In genomic region chr18:31343454-31343853, GRCh38 we compare ENCODE assay signal across 20 cellular contexts. TPM values are rescaled to one million over a fixed set of nuclear protein-coding genes. Genes with fewer than 3 reads are reported as not detected.
A peak's percentile ranks its signal among the peaks of the same experiment; 100 is the strongest.
DNase-seq lines count a peak whose midpoint lies in the region; ATAC-seq, FAIRE-seq and TF ChIP-seq lines count a peak whose summit lies in the region.
"Had no signal": no experiment of that assay in that cellular context is flagged by ENCODE, and none has a peak within 500 bp of the region (broad histone marks: within the 10 kb centered on the region; RNA-seq: fewer than 3 reads in every experiment).

No MANE protein-coding gene starts in this region.

- H3K4me3 Mint-ChIP-seq in astrocyte (ENCODE audit: unreplicated experiment) = no peak overlapping the region
- no peak overlapping the region for H3K4me3 Mint-ChIP-seq in neural progenitor cell
- no peak overlapping the region for H3K4me3 Mint-ChIP-seq in activated naive CD8-positive, alpha-beta T cell treated with anti-CD3 and anti-CD28 coated beads, Interleukin-2, amount 50 U/mL, for 24 hours
- H3K4me3 Mint-ChIP-seq: CD4-positive, alpha-beta memory T cell had no signal

- no peaks in the 10 kb centered on the region for H3K79me2 ChIP-seq in HCT116 (ENCODE audit: insufficient read depth, low read length)
- no peaks in the 10 kb centered on the region for H3K79me2 ChIP-seq in Loucy (ENCODE audit: insufficient read depth, low read length)
- H3K79me2 ChIP-seq in astrocyte (ENCODE audit: insufficient read depth, low read length) = no peaks in the 10 kb centered on the region
- no peaks in the 10 kb centered on the region for H3K79me2 ChIP-seq in neural progenitor cell (ENCODE audit: low read depth)

- no peak for TF ChIP-seq POLR2A in HCT116 (IDR thresholded peaks at IDR 0.05; ENCODE audit: borderline replicate concordance, extremely low read depth, insufficient read depth, insufficient read length)

- POLR2A ChIA-PET in HCT116 (lab: Charles Lee) = no interaction called here

- no peaks in the 10 kb centered on the region for H3K36me3 Mint-ChIP-seq in astrocyte (ENCODE audit: low read depth, unreplicated experiment)
- no peaks in the 10 kb centered on the region for H3K36me3 Mint-ChIP-seq in neural progenitor cell
- no peaks in the 10 kb centered on the region for H3K36me3 Mint-ChIP-seq in activated naive CD8-positive, alpha-beta T cell treated with anti-CD3 and anti-CD28 coated beads, Interleukin-2, amount 50 U/mL, for 24 hours (ENCODE audit: low read depth)
- H3K36me3 Mint-ChIP-seq: CD4-positive, alpha-beta memory T cell had no signal

- no peak for TF ChIP-seq CTCF in HCT116 (IDR thresholded peaks at IDR 0.05 in 2 of 3, conservative IDR thresholded peaks at IDR 0.05 in 1 of 3; ENCODE audit: borderline replicate concordance in 1 of 3, insufficient read depth in 1 of 3, low read depth in 2 of 3, low read length in 2 of 3)
- no peak for TF ChIP-seq CTCF in Loucy (conservative IDR thresholded peaks at IDR 0.05; ENCODE audit: low read length)
- no peak for TF ChIP-seq CTCF in astrocyte (IDR thresholded peaks at IDR 0.05; ENCODE audit: insufficient read depth, low read depth, low read length)
- no peak for TF ChIP-seq CTCF in neural progenitor cell (IDR thresholded peaks at IDR 0.05)

- H3K4me3 ChIP-seq in HCT116 (replicated peaks in 1 of 2; ENCODE audit: low read depth in 1 of 2, low read length in 2 of 2) = no peak overlapping the region
- no peak overlapping the region for H3K4me3 ChIP-seq in Loucy (ENCODE audit: low read length, poor library complexity, severe bottlenecking)
- no peak overlapping the region for H3K4me3 ChIP-seq in astrocyte (ENCODE audit: insufficient read depth, low read depth, low read length)
- no peak overlapping the region for H3K4me3 ChIP-seq in neural progenitor cell
- H3K4me3 ChIP-seq: A549 had no signal

- H3K27ac Mint-ChIP-seq in astrocyte (ENCODE audit: unreplicated experiment) = no peak overlapping the region
- no peak overlapping the region for H3K27ac Mint-ChIP-seq in neural progenitor cell
- H3K27ac Mint-ChIP-seq in activated naive CD8-positive, alpha-beta T cell treated with anti-CD3 and anti-CD28 coated beads, Interleukin-2, amount 50 U/mL, for 24 hours = no peak overlapping the region
- H3K27ac Mint-ChIP-seq: CD4-positive, alpha-beta memory T cell had no signal

- H3K36me3 ChIP-seq in HCT116 (ENCODE audit: control insufficient read depth in 1 of 2, insufficient read depth in 2 of 2, low read length in 2 of 2) = no peaks in the 10 kb centered on the region
- H3K36me3 ChIP-seq in Loucy (ENCODE audit: insufficient read depth, low read length) = no peaks in the 10 kb centered on the region
- H3K36me3 ChIP-seq in astrocyte (ENCODE audit: insufficient read depth, low read length) = no peaks in the 10 kb centered on the region
- H3K36me3 ChIP-seq in neural progenitor cell = no peaks in the 10 kb centered on the region
- H3K36me3 ChIP-seq: BE2C had no signal

- no peaks in the 10 kb centered on the region for H3K27me3 Mint-ChIP-seq in astrocyte (ENCODE audit: low read depth, unreplicated experiment)
- peaks cover 2% of the 10 kb centered on the region for H3K27me3 Mint-ChIP-seq in neural progenitor cell (ENCODE audit: insufficient read depth, low read depth)
- no peaks in the 10 kb centered on the region for H3K27me3 Mint-ChIP-seq in activated naive CD8-positive, alpha-beta T cell treated with anti-CD3 and anti-CD28 coated beads, Interleukin-2, amount 50 U/mL, for 24 hours
- H3K27me3 Mint-ChIP-seq: CD4-positive, alpha-beta memory T cell had no signal

- H2AFZ ChIP-seq in HCT116 (ENCODE audit: low read depth, low read length, poor library complexity, severe bottlenecking) (peak overlapping the region; percentile 79), Loucy (ENCODE audit: low read length) (peak overlapping the region; percentile 64; the same call in 1 of the 2 replicates), astrocyte (ENCODE audit: low read depth, low read length) (peak overlapping the region; percentile 42), neural progenitor cell (replicated peaks) (peak overlapping the region; percentile 95)

- H4K20me1 ChIP-seq in HCT116 (ENCODE audit: insufficient read depth) (no peaks in the 10 kb centered on the region), Loucy (ENCODE audit: insufficient read depth, low read length, poor library complexity, severe bottlenecking) (no peaks in the 10 kb centered on the region), astrocyte (ENCODE audit: insufficient read depth, low read length) (no peaks in the 10 kb centered on the region), neural progenitor cell (ENCODE audit: low read depth) (no peaks in the 10 kb centered on the region)

- H3K9ac ChIP-seq in HCT116 (ENCODE audit: low read length) = no peak overlapping the region
- no peak overlapping the region for H3K9ac ChIP-seq in Loucy (ENCODE audit: low read depth, low read length, poor library complexity, severe bottlenecking)
- no peak overlapping the region for H3K9ac ChIP-seq in astrocyte (ENCODE audit: low read length)
- no peak overlapping the region for H3K9ac ChIP-seq in neural progenitor cell

- H3K9me2 ChIP-seq in HCT116 (ENCODE audit: insufficient read depth) (no peaks in the 10 kb centered on the region), Loucy (replicated peaks; ENCODE audit: low read depth, low read length) (no peaks in the 10 kb centered on the region)

- intact Hi-C loops in HCT116 (cut with micrococcal nuclease) = no loop called here

- H3K27ac ChIP-seq in HCT116 (ENCODE audit: low read depth, low read length) (no peak overlapping the region), astrocyte (ENCODE audit: low read depth, low read length) (no peak overlapping the region), neural progenitor cell (no peak overlapping the region)
- H3K27ac ChIP-seq: A549, C4-2B had no signal

- H3K4me2 ChIP-seq in HCT116 (ENCODE audit: low read length) = no peak overlapping the region
- no peak overlapping the region for H3K4me2 ChIP-seq in Loucy (ENCODE audit: low read depth, low read length, poor library complexity, severe bottlenecking)
- H3K4me2 ChIP-seq in astrocyte (ENCODE audit: low read length) = no peak overlapping the region
- no peak overlapping the region for H3K4me2 ChIP-seq in neural progenitor cell
- H3K4me2 ChIP-seq: A549 had no signal

- H3K4me1 Mint-ChIP-seq in astrocyte (ENCODE audit: low read depth, unreplicated experiment) (no peaks in the 10 kb centered on the region), neural progenitor cell (no peaks in the 10 kb centered on the region)
- no peaks in the 10 kb centered on the region for H3K4me1 Mint-ChIP-seq in activated naive CD8-positive, alpha-beta T cell treated with anti-CD3 and anti-CD28 coated beads, Interleukin-2, amount 50 U/mL, for 24 hours
- H3K4me1 Mint-ChIP-seq: CD4-positive, alpha-beta memory T cell had no signal

- DNase-seq in HCT116 (ENCODE audit: low read depth, low spot score) = no peak
- no peak for DNase-seq in astrocyte (ENCODE audit: low read depth)
- DNase-seq in neural progenitor cell (ENCODE audit: low spot score) = no peak
- no peak for DNase-seq in activated naive CD8-positive, alpha-beta T cell treated with anti-CD3 and anti-CD28 coated beads, Interleukin-2, amount 50 U/mL, for 24 hours
- DNase-seq in activated CD4-positive, CD25-positive, alpha-beta regulatory T cell (lab: John Stamatoyannopoulos, UW) = no peak
- DNase-seq in EL = no peak
- DNase-seq: BE2C; CD4-positive, alpha-beta memory T cell; DMS79; KBM-7 had no signal

- H3F3A ChIP-seq in Loucy (ENCODE audit: low read depth) (no peaks in the 10 kb centered on the region), neural progenitor cell (ENCODE audit: low read depth) (no peaks in the 10 kb centered on the region)

- H3K9me3 Mint-ChIP-seq in astrocyte (ENCODE audit: unreplicated experiment) = no peaks in the 10 kb centered on the region
- no peaks in the 10 kb centered on the region for H3K9me3 Mint-ChIP-seq in neural progenitor cell
- H3K9me3 Mint-ChIP-seq in activated naive CD8-positive, alpha-beta T cell treated with anti-CD3 and anti-CD28 coated beads, Interleukin-2, amount 50 U/mL, for 24 hours = peaks cover 8% of the 10 kb centered on the region

- no peak for ATAC-seq in HCT116
- no peak for ATAC-seq in GM21825 (IDR thresholded peaks at IDR 0.05; ENCODE audit: unreplicated experiment)
- ATAC-seq in activated naive CD8-positive, alpha-beta T cell treated with anti-CD3 and anti-CD28 coated beads, Interleukin-2, amount 50 U/mL, for 24 hours = no peak
- ATAC-seq: A549 had no signal

- H3K9me3 ChIP-seq in HCT116 (ENCODE audit: control insufficient read depth in 1 of 2, insufficient read depth in 1 of 2, low read depth in 1 of 2, low read length in 2 of 2) = no peaks in the 10 kb centered on the region
- no peaks in the 10 kb centered on the region for H3K9me3 ChIP-seq in Loucy (ENCODE audit: insufficient read depth, low read depth, low read length)
- H3K9me3 ChIP-seq in astrocyte (ENCODE audit: insufficient read depth, low read depth, low read length) = no peaks in the 10 kb centered on the region
- no peaks in the 10 kb centered on the region for H3K9me3 ChIP-seq in neural progenitor cell (ENCODE audit: low read depth)
- H3K9me3 ChIP-seq: A549, BE2C had no signal

- no peaks in the 10 kb centered on the region for H3K4me1 ChIP-seq in HCT116 (ENCODE audit: control insufficient read depth in 1 of 2, insufficient read depth in 2 of 2, low read length in 2 of 2)
- no peaks in the 10 kb centered on the region for H3K4me1 ChIP-seq in Loucy (ENCODE audit: insufficient read depth, low read length, poor library complexity, severe bottlenecking)
- no peaks in the 10 kb centered on the region for H3K4me1 ChIP-seq in astrocyte (ENCODE audit: insufficient read depth, low read length)
- no peaks in the 10 kb centered on the region for H3K4me1 ChIP-seq in neural progenitor cell
- H3K4me1 ChIP-seq: A549, BE2C had no signal

- RAD21 ChIA-PET in HCT116 (lab: Charles Lee; ENCODE audit: low non-redundant PET in 1 of 2, low total read pairs in 2 of 2, uncharacterized antibody in 2 of 2, unreplicated experiment in 2 of 2) = no interaction called here

- CTCF ChIA-PET in HCT116 (lab: Charles Lee) = no interaction called here

- no peak for TF ChIP-seq RAD21 in HCT116 (IDR thresholded peaks at IDR 0.05; ENCODE audit: low read depth)

- FAIRE-seq in astrocyte (lab: Jason Lieb, UNC) = no peak
- FAIRE-seq: A549, G401.6, GM12892, GM19239, H54, HTR-8/SVneo had no signal

- no TSS peak for BruUV-seq in HCT116 (replicated peaks; lab: Mats Ljungman, UMichigan)

- H3K27me3 ChIP-seq in HCT116 (ENCODE audit: insufficient read depth, low read length) (no peaks in the 10 kb centered on the region), Loucy (ENCODE audit: insufficient read depth, low read length, poor library complexity, severe bottlenecking) (no peaks in the 10 kb centered on the region), astrocyte (ENCODE audit: insufficient read depth, low read length) (no peaks in the 10 kb centered on the region), neural progenitor cell (no peaks in the 10 kb centered on the region)
- H3K27me3 ChIP-seq: BE2C had no signal

RNA-seq across cellular contexts. Expression of gene DSG1, which starts 25.5 kb away (rescaled TPM):
- total RNA-seq in HCT116 (2021; ENCODE audit: unreplicated experiment) = not detected
- 0.01 TPM in 1 of 2 replicates, not detected in the other for polyA plus RNA-seq in HCT116 (2012)
- 0.05 TPM in 1 of 2 replicates, not detected in the other for total RNA-seq in astrocyte
- not detected in 2 replicates for total RNA-seq in neural progenitor cell (ENCODE audit: low replicate concordance)
- total RNA-seq: CD4-positive, alpha-beta memory T cell had no signal
- polyA plus RNA-seq: A549; AG04450; CD4-positive, alpha-beta memory T cell had no signal

RNA-seq across cellular contexts. Expression of gene DSG4, which starts 33.1 kb away (rescaled TPM):
- total RNA-seq in HCT116 (2021; ENCODE audit: unreplicated experiment) (0.07 TPM), astrocyte (not detected in 2 replicates), neural progenitor cell (ENCODE audit: low replicate concordance) (not detected in 2 replicates)
- polyA plus RNA-seq in HCT116 (2012) = 0.01 TPM in 1 of 2 replicates, not detected in the other
- total RNA-seq: CD4-positive, alpha-beta memory T cell had no signal
- polyA plus RNA-seq: AG04450; CD4-positive, alpha-beta memory T cell had no signal

Comparison
In these comparisons a context has a peak if more than half of its experiments do, and no peak if none do; other contexts are left out.
1. H2AFZ ChIP-seq: peak in every context shown above with its lines; median percentile 95 in neural progenitor cell; 79 in HCT116; 64 in Loucy; 42 in astrocyte.